Comparison of ENCODE assay signal across 8 cellular contexts in the genomic region with DNA sequence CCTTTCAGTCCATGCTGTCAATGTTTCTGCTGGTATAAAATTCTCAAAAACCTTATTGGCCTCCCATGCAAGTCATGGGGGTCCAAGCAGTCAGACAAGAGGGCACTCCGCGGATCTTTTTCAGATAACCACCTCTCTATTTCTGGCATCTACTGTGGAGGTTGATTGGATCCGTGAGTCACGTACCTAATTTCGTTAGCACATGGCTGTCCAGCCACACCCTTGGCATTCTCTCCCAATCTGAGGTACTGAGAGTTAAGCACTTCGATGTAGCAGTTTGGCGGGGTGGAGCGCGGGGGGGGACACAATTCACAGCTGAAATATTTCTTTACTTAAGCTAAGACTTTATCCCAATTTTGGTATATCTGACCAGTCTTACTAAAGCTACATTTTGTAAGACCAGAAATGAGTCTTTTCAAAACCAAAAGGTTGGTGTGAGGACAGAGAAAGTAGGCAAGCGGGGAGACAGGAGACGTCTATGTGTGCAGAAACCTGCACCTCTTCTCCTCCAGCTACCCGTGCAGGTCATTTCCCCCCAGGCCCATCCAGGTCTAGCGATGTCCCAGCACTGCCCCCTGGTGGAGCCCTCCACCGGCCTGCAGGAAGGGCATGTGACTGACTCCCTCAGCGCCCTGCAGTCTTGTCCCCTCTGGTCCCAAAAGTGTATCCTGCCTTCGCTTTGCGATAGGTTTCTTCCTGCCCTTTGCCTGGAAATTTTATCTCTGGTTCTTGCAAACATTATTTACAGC.
A peak's percentile ranks its signal among the peaks of the same experiment; 100 is the strongest.
DNase-seq lines count a peak whose midpoint lies in the region; ATAC-seq and TF ChIP-seq lines count a peak whose summit lies in the region.

No MANE protein-coding gene starts in this region.

- no TSS peak for BruUV-seq in Panc1 (replicated peaks; lab: Mats Ljungman, UMichigan)

- H3K27ac Mint-ChIP-seq in activated naive CD4-positive, alpha-beta T cell treated with anti-CD3 and anti-CD28 coated beads, Interleukin-2, amount 50 U/mL, for 72 hours: no peak overlapping the region

- no peaks in the 10 kb centered on the region for H3K9me3 ChIP-seq in Panc1 (ENCODE audit: control insufficient read depth, insufficient read depth, low read depth, low read length)

- in situ Hi-C loops in Panc1 (cut with HindIII; ENCODE audit: low pct_unique_long_range_greater_than_20kb, low sequenced_read_pairs): no loop called here

- POLR2A ChIA-PET in Panc1 (lab: Charles Lee): no interaction called here

- peak; percentile 73 for ATAC-seq in GM21529 (IDR thresholded peaks at IDR 0.05; ENCODE audit: unreplicated experiment)
- 0 out of 2 replicates have a peak, but pooled peaks have one; percentile 63 for ATAC-seq in Panc1
- peak; percentile 32 to 44 for ATAC-seq in activated naive CD4-positive, alpha-beta T cell treated with anti-CD3 and anti-CD28 coated beads, Interleukin-2, amount 50 U/mL, for 72 hours

- H3K36me3 ChIP-seq in Panc1 (ENCODE audit: control insufficient read depth, insufficient read depth, low read length): no peaks in the 10 kb centered on the region

- H3K27ac ChIP-seq in 22Rv1 (no peak overlapping the region), Panc1 (ENCODE audit: low read length) (no peak overlapping the region)

- intact Hi-C loops in Panc1 (cut with micrococcal nuclease; ENCODE audit: unreplicated experiment): no loop called here

- H3K27me3 ChIP-seq in Panc1 (ENCODE audit: control insufficient read depth, insufficient read depth, low read length): no peaks in the 10 kb centered on the region

- TF ChIP-seq CTCF in 22Rv1 (IDR thresholded peaks at IDR 0.05) (peak; percentile 79), Panc1 (IDR thresholded peaks at IDR 0.05) (peak; percentile 79)

- CTCF ChIA-PET in Panc1 (lab: Charles Lee): interaction anchor here (0.6 kb wide), 1 partner anchor 17 kb away, joined by 3 read pairs; no protein-coding TSS in a partner anchor

- H3K36me3 Mint-ChIP-seq in activated naive CD4-positive, alpha-beta T cell treated with anti-CD3 and anti-CD28 coated beads, Interleukin-2, amount 50 U/mL, for 72 hours: peaks cover 11 to 30% of the 10 kb centered on the region in 2 donors

- H3K4me3 ChIP-seq in Panc1 (ENCODE audit: low read depth in 2 of 2, low read length in 2 of 2): no peak overlapping the region

- H3K9me3 Mint-ChIP-seq in activated naive CD4-positive, alpha-beta T cell treated with anti-CD3 and anti-CD28 coated beads, Interleukin-2, amount 50 U/mL, for 72 hours: no peaks in the 10 kb centered on the region

- H3K4me1 ChIP-seq in Panc1 (ENCODE audit: control insufficient read depth, insufficient read depth, low read length): no peaks in the 10 kb centered on the region

- DNase-seq in Panc1 (ENCODE audit: low read depth, low spot score) (peak; percentile 15), left kidney (ENCODE audit: low read depth, low spot score) (peak; percentile 30), NCI-H1694 (lab: John Stamatoyannopoulos, UW) (no peak), NCI-H1092 (lab: John Stamatoyannopoulos, UW) (no peak)
- DNase-seq in activated naive CD4-positive, alpha-beta T cell treated with anti-CD3 and anti-CD28 coated beads, Interleukin-2, amount 50 U/mL, for 72 hours (ENCODE audit: low spot score in 2 of 2): peak; percentile 56
- peak; percentile 83 for DNase-seq in stimulated activated CD8-positive, alpha-beta memory T cell treated with anti-CD3 and anti-CD28 coated beads, Interleukin-4, amount 100 ng/mL, for 48 hours

Comparison
In these comparisons a context has a peak if more than half of its experiments do, and no peak if none do; other contexts are left out.
1. DNase-seq: peak in Panc1 (single experiment), activated naive CD4-positive, alpha-beta T cell treated with anti-CD3 and anti-CD28 coated beads, Interleukin-2, amount 50 U/mL, for 72 hours (2 of 2), left kidney (single experiment) and stimulated activated CD8-positive, alpha-beta memory T cell treated with anti-CD3 and anti-CD28 coated beads, Interleukin-4, amount 100 ng/mL, for 48 hours (single experiment); none in NCI-H1694 (single experiment) and NCI-H1092 (single experiment).
2. Peak in every context shown above with its lines, with median percentiles within 50 percentile points of each other: ATAC-seq.